ENCODE assay signal across 9 cellular contexts in the genomic region with DNA sequence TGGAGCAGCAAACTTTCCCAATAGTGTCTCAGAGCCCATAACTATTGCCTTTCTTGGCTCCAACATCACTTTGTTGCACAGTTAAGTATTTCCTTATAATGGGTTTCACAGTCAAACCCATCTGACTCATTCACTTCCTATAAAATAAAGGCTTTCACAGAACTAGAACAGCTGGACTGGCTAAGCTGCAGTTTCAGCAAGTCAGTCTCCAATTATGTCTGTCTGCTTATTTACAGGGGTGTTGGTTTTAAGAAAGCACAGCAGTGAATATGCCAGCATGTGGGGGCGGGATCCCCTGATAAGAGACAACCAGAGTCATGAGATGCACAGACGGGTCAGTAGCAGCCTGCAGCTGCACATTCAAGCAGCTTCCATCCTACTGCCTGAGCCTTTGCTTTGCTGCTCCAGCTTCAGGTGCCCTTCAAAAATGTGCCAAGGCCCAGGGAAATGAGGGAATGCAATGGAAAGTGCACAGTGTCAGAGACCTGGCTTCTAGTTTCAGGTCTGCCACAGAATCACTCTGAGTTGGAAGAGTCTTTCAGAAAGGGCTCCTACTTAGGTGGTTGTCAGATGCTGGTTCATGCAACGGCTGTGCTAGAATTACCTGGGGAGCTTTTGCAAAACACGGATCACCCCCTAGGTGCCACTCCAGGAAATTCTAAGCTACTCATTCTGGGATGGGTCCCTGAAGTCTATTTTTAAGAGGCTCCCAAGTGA. TPM values are rescaled to one million over a fixed set of nuclear protein-coding genes. Genes with fewer than 3 reads are reported as not detected.
DNase-seq lines count a peak whose midpoint lies in the region; ATAC-seq and TF ChIP-seq lines count a peak whose summit lies in the region.
"Had no signal": no experiment of that assay in that cellular context is flagged by ENCODE, and none has a peak within 500 bp of the region (broad histone marks: within the 10 kb centered on the region; RNA-seq: fewer than 3 reads in every experiment).

No MANE protein-coding gene starts in this region.

- H3K27ac ChIP-seq in dorsolateral prefrontal cortex = peak overlapping the region in 47 of 59 donors; percentile 1 to 76 (median 38)
- H3K27ac ChIP-seq in neutrophil = peak overlapping the region; percentile 23

- TF ChIP-seq CTCF in dorsolateral prefrontal cortex (IDR thresholded peaks at IDR 0.05 in 54 of 56, conservative IDR thresholded peaks at IDR 0.05 in 2 of 56; ENCODE audit: low read depth in 1 of 56, partially characterized antibody in 56 of 56) (no peak), neutrophil (IDR thresholded peaks at IDR 0.05) (no peak), lower leg skin (IDR thresholded peaks at IDR 0.05) (no peak)

- H3K4me3 ChIP-seq in dorsolateral prefrontal cortex = no peak overlapping the region
- H3K4me3 ChIP-seq in neutrophil (ENCODE audit: low read depth in 1 of 2, low read length in 1 of 2) = no peak overlapping the region
- H3K4me3 ChIP-seq in lower leg skin (ENCODE audit: low read depth, poor library complexity, severe bottlenecking) = no peak overlapping the region

- DNase-seq in COLO829 (ENCODE audit: low spot score) = peak; percentile 90
- DNase-seq in NCI-H524 treated with DMSO at 0.1 percent for 48 hours (lab: John Stamatoyannopoulos, UW) = peak; percentile 95
- peak in 3 of 10 donors; percentile 27 to 42 (median 39) for DNase-seq in dorsolateral prefrontal cortex
- no peak for DNase-seq in T-helper 9 cell
- DNase-seq in lower leg skin (ENCODE audit: low spot score in 2 of 2) = no peak

- WGBS in lower leg skin, 2 donors = 59 to 66% methylated on average over 4 of the region's 4 CpGs

- peaks cover 100% of the 10 kb centered on the region for H3K36me3 ChIP-seq in neutrophil

- ATAC-seq in HG03432 (IDR thresholded peaks at IDR 0.05; ENCODE audit: unreplicated experiment) (no peak), GM19023 (IDR thresholded peaks at IDR 0.05; ENCODE audit: unreplicated experiment) (no peak)

- intact Hi-C loops in dorsolateral prefrontal cortex (cut with DNase I) (loop anchor here in 1 of 2 donors (10.0 kb wide), 1 partner anchor 75 kb away; no protein-coding TSS in a partner anchor), lower leg skin (cut with DNase I; ENCODE audit: low total_unique reads) (no loop called here)

- H3K9me3 ChIP-seq in neutrophil = no peaks in the 10 kb centered on the region

- H3K27me3 ChIP-seq in dorsolateral prefrontal cortex (no peaks in the 10 kb centered on the region), neutrophil (no peaks in the 10 kb centered on the region)

- no peak for TF ChIP-seq POLR2A in lower leg skin (IDR thresholded peaks at IDR 0.05)

- peaks cover 0 to 7% of the 10 kb centered on the region in 2 experiments for H3K4me1 ChIP-seq in neutrophil (ENCODE audit: control insufficient read depth in 1 of 2, insufficient read depth in 1 of 2, low read depth in 1 of 2, low read length in 1 of 2)

RNA-seq across cellular contexts. Expression of gene RNF19B, which starts 24.8 kb away (rescaled TPM):
- total RNA-seq in dorsolateral prefrontal cortex (10 to 100 TPM; 19.7 to 42.6 (median 28.7) TPM), lower leg skin (10 to 100 TPM; 29.5 to 42.6 (median 37.5) TPM)

RNA-seq across cellular contexts. Expression of gene TMEM54, which starts 38.6 kb away (rescaled TPM):
- total RNA-seq in dorsolateral prefrontal cortex = 10 to 100 TPM; 16.8 to 69.5 (median 35.8) TPM
- total RNA-seq in lower leg skin = 100 to 1,000 TPM; 122 to 245 (median 198) TPM

RNA-seq across cellular contexts. Expression of gene HPCA, which starts 53.5 kb away (rescaled TPM):
- total RNA-seq in dorsolateral prefrontal cortex (100 to 1,000 TPM in 115 of 120 experiments, 10 to 100 TPM in 5; 50.4 to 310 (median 190) TPM), lower leg skin (under 1 TPM in 1 of 4 donors, not detected in 3; 0.19 TPM)
- total RNA-seq: mesenteric fat pad had no signal

Comparison
In these comparisons a context has a peak if more than half of its experiments do, and no peak if none do; other contexts are left out.
1. DNase-seq: peak in COLO829 (single experiment) and NCI-H524 treated with DMSO at 0.1 percent for 48 hours (single experiment); none in T-helper 9 cell (single experiment) and lower leg skin (0 of 2).
2. RNA of gene HPCA, which starts 53.5 kb away (total RNA-seq): 50.4 to 310 TPM in dorsolateral prefrontal cortex; 0.19 TPM in lower leg skin; every median in the first group is over 10 times any median in the second.